Comparison of ENCODE assay signal across 1 cellular context in the genomic region with DNA sequence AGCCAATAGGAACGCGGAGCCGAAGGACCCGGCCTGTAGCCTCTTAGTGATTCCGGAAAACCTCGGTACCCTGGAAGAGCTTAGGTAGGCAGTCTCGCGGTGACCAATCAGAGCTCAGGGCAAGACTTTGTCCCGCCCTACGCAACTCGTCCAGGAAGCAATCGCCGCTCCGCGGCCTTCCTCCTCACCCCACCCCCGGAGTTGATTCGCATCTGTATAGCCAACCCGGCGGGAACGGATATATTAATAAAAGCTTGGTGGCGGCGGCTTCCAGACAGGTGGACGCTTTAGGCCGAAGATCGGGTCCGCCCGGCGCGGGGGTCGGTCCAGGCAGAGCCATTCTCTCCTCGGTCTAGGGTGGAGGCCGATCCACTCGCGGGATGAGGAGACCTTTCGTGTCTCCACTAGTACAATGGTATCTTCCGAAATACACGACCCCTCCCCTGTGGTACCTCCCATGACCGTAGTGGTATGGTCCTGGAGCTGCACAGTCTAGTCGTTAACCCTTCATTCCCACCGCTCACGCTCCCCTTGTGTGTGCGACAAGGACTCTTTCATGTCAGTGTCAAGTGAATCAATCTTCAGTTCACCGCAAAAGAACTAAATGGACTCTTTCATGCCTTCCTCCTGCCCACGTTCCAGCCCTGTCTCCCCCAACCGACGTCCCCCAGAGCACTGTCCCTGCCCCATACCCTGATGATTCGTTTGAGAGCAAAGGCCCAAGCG.
TF ChIP-seq lines count a peak whose summit lies in the region.

No MANE protein-coding gene starts in this region.

TF ChIP-seq in HEK293, 187 proteins besides CTCF, POLR2A, EP300 and RAD21 (continues in another document):
- 0 out of 2 replicates have a peak, but pooled peaks have one; percentile 21 for TF ChIP-seq ZNF146 (tag by site-specific recombination; IDR thresholded peaks at IDR 0.05)
- TF ChIP-seq, protein P1, sequence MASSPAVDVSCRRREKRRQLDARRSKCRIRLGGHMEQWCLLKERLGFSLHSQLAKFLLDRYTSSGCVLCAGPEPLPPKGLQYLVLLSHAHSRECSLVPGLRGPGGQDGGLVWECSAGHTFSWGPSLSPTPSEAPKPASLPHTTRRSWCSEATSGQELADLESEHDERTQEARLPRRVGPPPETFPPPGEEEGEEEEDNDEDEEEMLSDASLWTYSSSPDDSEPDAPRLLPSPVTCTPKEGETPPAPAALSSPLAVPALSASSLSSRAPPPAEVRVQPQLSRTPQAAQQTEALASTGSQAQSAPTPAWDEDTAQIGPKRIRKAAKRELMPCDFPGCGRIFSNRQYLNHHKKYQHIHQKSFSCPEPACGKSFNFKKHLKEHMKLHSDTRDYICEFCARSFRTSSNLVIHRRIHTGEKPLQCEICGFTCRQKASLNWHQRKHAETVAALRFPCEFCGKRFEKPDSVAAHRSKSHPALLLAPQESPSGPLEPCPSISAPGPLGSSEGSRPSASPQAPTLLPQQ (tag by site-specific recombination; IDR thresholded peaks at IDR 0.05): peak; percentile 75; the same call in 1 of the 2 replicates
- TF ChIP-seq, protein P2, sequence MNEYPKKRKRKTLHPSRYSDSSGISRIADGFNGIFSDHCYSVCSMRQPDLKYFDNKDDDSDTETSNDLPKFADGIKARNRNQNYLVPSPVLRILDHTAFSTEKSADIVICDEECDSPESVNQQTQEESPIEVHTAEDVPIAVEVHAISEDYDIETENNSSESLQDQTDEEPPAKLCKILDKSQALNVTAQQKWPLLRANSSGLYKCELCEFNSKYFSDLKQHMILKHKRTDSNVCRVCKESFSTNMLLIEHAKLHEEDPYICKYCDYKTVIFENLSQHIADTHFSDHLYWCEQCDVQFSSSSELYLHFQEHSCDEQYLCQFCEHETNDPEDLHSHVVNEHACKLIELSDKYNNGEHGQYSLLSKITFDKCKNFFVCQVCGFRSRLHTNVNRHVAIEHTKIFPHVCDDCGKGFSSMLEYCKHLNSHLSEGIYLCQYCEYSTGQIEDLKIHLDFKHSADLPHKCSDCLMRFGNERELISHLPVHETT (tag by site-specific recombination; IDR thresholded peaks at IDR 0.05): peak; percentile 75
- TF ChIP-seq, protein P3, sequence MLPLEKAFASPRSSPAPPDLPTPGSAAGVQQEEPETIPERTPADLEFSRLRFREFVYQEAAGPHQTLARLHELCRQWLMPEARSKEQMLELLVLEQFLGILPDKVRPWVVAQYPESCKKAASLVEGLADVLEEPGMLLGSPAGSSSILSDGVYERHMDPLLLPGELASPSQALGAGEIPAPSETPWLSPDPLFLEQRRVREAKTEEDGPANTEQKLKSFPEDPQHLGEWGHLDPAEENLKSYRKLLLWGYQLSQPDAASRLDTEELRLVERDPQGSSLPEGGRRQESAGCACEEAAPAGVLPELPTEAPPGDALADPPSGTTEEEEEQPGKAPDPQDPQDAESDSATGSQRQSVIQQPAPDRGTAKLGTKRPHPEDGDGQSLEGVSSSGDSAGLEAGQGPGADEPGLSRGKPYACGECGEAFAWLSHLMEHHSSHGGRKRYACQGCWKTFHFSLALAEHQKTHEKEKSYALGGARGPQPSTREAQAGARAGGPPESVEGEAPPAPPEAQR (tag by site-specific recombination; IDR thresholded peaks at IDR 0.05): no peak
- TF ChIP-seq ZNF785 (tag by site-specific recombination; IDR thresholded peaks at IDR 0.05): 0 out of 2 replicates have a peak, but pooled peaks have one; percentile 15
- TF ChIP-seq ZBTB8A (tag by site-specific recombination; IDR thresholded peaks at IDR 0.05): peak; percentile 65
- 0 out of 2 replicates have a peak, but pooled peaks have one; percentile 36 for TF ChIP-seq ZNF24 (tag by site-specific recombination; IDR thresholded peaks at IDR 0.05)
- TF ChIP-seq ZNF184 (tag by site-specific recombination; IDR thresholded peaks at IDR 0.05): 0 out of 2 replicates have a peak, but pooled peaks have one; percentile 13
- TF ChIP-seq ZNF600 (tag by site-specific recombination; IDR thresholded peaks at IDR 0.05): peak; percentile 32; the same call in 1 of the 2 replicates
- TF ChIP-seq ZEB2 (tag by site-specific recombination; IDR thresholded peaks at IDR 0.05): peak; percentile 56
- TF ChIP-seq, protein P4, sequence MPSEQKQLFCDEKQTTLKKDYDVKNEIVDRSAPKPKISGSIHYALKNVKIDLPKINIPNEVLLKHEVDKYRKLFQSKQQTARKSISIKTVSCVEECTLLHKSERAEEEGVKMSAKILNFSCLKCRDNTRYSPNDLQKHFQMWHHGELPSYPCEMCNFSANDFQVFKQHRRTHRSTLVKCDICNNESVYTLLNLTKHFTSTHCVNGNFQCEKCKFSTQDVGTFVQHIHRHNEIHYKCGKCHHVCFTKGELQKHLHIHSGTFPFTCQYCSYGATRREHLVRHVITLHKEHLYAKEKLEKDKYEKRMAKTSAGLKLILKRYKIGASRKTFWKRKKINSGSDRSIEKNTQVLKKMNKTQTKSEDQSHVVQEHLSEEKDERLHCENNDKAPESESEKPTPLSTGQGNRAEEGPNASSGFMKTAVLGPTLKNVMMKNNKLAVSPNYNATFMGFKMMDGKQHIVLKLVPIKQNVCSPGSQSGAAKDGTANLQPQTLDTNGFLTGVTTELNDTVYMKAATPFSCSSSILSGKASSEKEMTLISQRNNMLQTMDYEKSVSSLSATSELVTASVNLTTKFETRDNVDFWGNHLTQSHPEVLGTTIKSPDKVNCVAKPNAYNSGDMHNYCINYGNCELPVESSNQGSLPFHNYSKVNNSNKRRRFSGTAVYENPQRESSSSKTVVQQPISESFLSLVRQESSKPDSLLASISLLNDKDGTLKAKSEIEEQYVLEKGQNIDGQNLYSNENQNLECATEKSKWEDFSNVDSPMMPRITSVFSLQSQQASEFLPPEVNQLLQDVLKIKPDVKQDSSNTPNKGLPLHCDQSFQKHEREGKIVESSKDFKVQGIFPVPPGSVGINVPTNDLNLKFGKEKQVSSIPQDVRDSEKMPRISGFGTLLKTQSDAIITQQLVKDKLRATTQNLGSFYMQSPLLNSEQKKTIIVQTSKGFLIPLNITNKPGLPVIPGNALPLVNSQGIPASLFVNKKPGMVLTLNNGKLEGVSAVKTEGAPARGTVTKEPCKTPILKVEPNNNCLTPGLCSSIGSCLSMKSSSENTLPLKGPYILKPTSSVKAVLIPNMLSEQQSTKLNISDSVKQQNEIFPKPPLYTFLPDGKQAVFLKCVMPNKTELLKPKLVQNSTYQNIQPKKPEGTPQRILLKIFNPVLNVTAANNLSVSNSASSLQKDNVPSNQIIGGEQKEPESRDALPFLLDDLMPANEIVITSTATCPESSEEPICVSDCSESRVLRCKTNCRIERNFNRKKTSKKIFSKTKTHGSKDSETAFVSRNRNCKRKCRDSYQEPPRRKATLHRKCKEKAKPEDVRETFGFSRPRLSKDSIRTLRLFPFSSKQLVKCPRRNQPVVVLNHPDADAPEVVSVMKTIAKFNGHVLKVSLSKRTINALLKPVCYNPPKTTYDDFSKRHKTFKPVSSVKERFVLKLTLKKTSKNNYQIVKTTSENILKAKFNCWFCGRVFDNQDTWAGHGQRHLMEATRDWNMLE (tag by site-specific recombination; conservative IDR thresholded peaks at IDR 0.05; ENCODE audit: low read depth): peak; percentile 96
- TF ChIP-seq, protein P5, sequence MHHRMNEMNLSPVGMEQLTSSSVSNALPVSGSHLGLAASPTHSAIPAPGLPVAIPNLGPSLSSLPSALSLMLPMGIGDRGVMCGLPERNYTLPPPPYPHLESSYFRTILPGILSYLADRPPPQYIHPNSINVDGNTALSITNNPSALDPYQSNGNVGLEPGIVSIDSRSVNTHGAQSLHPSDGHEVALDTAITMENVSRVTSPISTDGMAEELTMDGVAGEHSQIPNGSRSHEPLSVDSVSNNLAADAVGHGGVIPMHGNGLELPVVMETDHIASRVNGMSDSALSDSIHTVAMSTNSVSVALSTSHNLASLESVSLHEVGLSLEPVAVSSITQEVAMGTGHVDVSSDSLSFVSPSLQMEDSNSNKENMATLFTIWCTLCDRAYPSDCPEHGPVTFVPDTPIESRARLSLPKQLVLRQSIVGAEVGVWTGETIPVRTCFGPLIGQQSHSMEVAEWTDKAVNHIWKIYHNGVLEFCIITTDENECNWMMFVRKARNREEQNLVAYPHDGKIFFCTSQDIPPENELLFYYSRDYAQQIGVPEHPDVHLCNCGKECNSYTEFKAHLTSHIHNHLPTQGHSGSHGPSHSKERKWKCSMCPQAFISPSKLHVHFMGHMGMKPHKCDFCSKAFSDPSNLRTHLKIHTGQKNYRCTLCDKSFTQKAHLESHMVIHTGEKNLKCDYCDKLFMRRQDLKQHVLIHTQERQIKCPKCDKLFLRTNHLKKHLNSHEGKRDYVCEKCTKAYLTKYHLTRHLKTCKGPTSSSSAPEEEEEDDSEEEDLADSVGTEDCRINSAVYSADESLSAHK (tag by site-specific recombination; IDR thresholded peaks at IDR 0.05): peak; percentile 40; the same call in 1 of the 2 replicates
- TF ChIP-seq ZXDB (tag by site-specific recombination; IDR thresholded peaks at IDR 0.05): peak; percentile 73
- no peak; the same call in 1 of the 2 replicates for TF ChIP-seq ZNF324 (tag by site-specific recombination; IDR thresholded peaks at IDR 0.05)
- peak; percentile 84; the same call in 1 of the 2 replicates for TF ChIP-seq ZNF610 (tag by site-specific recombination; IDR thresholded peaks at IDR 0.05; ENCODE audit: borderline replicate concordance)
- TF ChIP-seq ZNF366 (tag by site-specific recombination; conservative IDR thresholded peaks at IDR 0.05): no peak
- no peak for TF ChIP-seq ZNF777 (tag by site-specific recombination; IDR thresholded peaks at IDR 0.05; ENCODE audit: borderline replicate concordance)
- TF ChIP-seq ZNF596 (tag by site-specific recombination; IDR thresholded peaks at IDR 0.05): no peak
- 0 out of 2 replicates have a peak, but pooled peaks have one; percentile 69 for TF ChIP-seq ZSCAN23 (tag by site-specific recombination; IDR thresholded peaks at IDR 0.05)
- TF ChIP-seq, protein P6, sequence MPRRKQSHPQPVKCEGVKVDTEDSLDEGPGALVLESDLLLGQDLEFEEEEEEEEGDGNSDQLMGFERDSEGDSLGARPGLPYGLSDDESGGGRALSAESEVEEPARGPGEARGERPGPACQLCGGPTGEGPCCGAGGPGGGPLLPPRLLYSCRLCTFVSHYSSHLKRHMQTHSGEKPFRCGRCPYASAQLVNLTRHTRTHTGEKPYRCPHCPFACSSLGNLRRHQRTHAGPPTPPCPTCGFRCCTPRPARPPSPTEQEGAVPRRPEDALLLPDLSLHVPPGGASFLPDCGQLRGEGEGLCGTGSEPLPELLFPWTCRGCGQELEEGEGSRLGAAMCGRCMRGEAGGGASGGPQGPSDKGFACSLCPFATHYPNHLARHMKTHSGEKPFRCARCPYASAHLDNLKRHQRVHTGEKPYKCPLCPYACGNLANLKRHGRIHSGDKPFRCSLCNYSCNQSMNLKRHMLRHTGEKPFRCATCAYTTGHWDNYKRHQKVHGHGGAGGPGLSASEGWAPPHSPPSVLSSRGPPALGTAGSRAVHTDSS (tag by site-specific recombination; IDR thresholded peaks at IDR 0.05): peak; percentile 80
- TF ChIP-seq, protein P7, sequence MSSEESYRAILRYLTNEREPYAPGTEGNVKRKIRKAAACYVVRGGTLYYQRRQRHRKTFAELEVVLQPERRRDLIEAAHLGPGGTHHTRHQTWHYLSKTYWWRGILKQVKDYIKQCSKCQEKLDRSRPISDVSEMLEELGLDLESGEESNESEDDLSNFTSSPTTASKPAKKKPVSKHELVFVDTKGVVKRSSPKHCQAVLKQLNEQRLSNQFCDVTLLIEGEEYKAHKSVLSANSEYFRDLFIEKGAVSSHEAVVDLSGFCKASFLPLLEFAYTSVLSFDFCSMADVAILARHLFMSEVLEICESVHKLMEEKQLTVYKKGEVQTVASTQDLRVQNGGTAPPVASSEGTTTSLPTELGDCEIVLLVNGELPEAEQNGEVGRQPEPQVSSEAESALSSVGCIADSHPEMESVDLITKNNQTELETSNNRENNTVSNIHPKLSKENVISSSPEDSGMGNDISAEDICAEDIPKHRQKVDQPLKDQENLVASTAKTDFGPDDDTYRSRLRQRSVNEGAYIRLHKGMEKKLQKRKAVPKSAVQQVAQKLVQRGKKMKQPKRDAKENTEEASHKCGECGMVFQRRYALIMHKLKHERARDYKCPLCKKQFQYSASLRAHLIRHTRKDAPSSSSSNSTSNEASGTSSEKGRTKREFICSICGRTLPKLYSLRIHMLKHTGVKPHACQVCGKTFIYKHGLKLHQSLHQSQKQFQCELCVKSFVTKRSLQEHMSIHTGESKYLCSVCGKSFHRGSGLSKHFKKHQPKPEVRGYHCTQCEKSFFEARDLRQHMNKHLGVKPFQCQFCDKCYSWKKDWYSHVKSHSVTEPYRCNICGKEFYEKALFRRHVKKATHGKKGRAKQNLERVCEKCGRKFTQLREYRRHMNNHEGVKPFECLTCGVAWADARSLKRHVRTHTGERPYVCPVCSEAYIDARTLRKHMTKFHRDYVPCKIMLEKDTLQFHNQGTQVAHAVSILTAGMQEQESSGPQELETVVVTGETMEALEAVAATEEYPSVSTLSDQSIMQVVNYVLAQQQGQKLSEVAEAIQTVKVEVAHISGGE (tag by site-specific recombination; conservative IDR thresholded peaks at IDR 0.05; ENCODE audit: low read depth): peak; percentile 63
- TF ChIP-seq ZNF76 (tag by site-specific recombination; IDR thresholded peaks at IDR 0.05; ENCODE audit: borderline replicate concordance, low read depth): peak; percentile 61; the same call in 1 of the 2 replicates
- peak; percentile 93 for TF ChIP-seq SP2 (tag by site-specific recombination; IDR thresholded peaks at IDR 0.05)
- TF ChIP-seq, protein P8, sequence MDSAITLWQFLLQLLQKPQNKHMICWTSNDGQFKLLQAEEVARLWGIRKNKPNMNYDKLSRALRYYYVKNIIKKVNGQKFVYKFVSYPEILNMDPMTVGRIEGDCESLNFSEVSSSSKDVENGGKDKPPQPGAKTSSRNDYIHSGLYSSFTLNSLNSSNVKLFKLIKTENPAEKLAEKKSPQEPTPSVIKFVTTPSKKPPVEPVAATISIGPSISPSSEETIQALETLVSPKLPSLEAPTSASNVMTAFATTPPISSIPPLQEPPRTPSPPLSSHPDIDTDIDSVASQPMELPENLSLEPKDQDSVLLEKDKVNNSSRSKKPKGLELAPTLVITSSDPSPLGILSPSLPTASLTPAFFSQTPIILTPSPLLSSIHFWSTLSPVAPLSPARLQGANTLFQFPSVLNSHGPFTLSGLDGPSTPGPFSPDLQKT (IDR thresholded peaks at IDR 0.05; ENCODE audit: borderline replicate concordance, low read depth, low read length): no peak
- TF ChIP-seq, protein P9, sequence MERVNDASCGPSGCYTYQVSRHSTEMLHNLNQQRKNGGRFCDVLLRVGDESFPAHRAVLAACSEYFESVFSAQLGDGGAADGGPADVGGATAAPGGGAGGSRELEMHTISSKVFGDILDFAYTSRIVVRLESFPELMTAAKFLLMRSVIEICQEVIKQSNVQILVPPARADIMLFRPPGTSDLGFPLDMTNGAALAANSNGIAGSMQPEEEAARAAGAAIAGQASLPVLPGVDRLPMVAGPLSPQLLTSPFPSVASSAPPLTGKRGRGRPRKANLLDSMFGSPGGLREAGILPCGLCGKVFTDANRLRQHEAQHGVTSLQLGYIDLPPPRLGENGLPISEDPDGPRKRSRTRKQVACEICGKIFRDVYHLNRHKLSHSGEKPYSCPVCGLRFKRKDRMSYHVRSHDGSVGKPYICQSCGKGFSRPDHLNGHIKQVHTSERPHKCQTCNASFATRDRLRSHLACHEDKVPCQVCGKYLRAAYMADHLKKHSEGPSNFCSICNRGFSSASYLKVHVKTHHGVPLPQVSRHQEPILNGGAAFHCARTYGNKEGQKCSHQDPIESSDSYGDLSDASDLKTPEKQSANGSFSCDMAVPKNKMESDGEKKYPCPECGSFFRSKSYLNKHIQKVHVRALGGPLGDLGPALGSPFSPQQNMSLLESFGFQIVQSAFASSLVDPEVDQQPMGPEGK (tag by site-specific recombination; IDR thresholded peaks at IDR 0.05): peak; percentile 54; the same call in 1 of the 2 replicates
- TF ChIP-seq ZNF10 (tag by site-specific recombination; IDR thresholded peaks at IDR 0.05): peak; percentile 77; the same call in 1 of the 2 replicates
- no peak for TF ChIP-seq ZNF791 (tag by site-specific recombination; IDR thresholded peaks at IDR 0.05)
- peak; percentile 34; the same call in 1 of the 2 replicates for TF ChIP-seq KLF10 (tag by site-specific recombination; IDR thresholded peaks at IDR 0.05)
- TF ChIP-seq MZF1 (tag by site-specific recombination; IDR thresholded peaks at IDR 0.05; ENCODE audit: borderline replicate concordance): peak; percentile 39; the same call in 1 of the 2 replicates
- no peak for TF ChIP-seq BCL11B (tag by site-specific recombination; IDR thresholded peaks at IDR 0.05; ENCODE audit: low read depth)
